Comparison of ENCODE assay signal across 17 cellular contexts in the genomic region with DNA sequence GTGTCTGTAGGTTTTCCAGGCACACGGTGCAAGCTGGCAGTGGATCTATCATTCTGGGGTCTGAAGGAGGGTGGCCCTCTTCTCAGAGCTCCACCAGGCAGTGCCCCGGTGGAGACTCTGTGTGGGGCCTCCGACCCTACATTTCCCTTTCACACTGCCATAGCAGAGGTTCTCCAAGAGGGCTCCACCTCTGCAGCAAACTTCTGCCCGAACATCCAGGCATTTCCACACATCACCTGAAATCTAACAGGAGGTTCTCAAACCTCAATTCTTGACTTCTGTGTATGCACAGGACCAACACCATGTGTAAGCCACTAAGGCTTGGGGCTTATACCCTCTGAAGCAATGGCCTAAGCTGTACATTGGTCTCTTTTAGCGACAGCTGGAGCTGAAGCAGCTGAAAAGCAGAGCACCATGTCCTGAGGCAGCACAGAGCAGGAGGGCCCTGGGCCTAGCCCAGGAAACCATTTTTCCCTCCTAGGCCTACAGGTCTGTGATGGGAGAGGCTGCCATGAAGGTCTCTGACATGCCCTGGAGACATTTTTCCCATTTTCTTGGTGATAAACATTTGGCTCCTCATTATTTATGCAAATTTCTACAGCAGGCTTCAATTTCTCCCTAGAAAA.
DNase-seq lines count a peak whose midpoint lies in the region; ATAC-seq and TF ChIP-seq lines count a peak whose summit lies in the region.
"Had no signal": no experiment of that assay in that cellular context is flagged by ENCODE, and none has a peak within 500 bp of the region (broad histone marks: within the 10 kb centered on the region; RNA-seq: fewer than 3 reads in every experiment).

No MANE protein-coding gene starts in this region.

- no peak overlapping the region for H3K27ac ChIP-seq in BLaER1
- H3K27ac ChIP-seq: C4-2B, HL-60, SK-N-MC had no signal

- no peak overlapping the region for H3K9ac ChIP-seq in BLaER1

- no peak for TF ChIP-seq CTCF in omental fat pad (IDR thresholded peaks at IDR 0.05)

- no peaks in the 10 kb centered on the region for H3K27me3 ChIP-seq in BLaER1

- DNase-seq in NCI-H748 (lab: John Stamatoyannopoulos, UW; ENCODE audit: unreplicated experiment) = peak; percentile 30
- DNase-seq in NCI-H748 treated with DMSO at 0.1 percent for 48 hours (lab: John Stamatoyannopoulos, UW) = no peak
- peak; percentile 3 for DNase-seq in Jurkat, Clone E6-1 (ENCODE audit: low read depth, low spot score)
- peak; percentile 35 for DNase-seq in left lobe of liver (ENCODE audit: low spot score)
- no peak for DNase-seq in omental fat pad (ENCODE audit: low spot score)
- DNase-seq in HK-2 (ENCODE audit: unreplicated experiment) = no peak
- DNase-seq: COR-L47, DMS79, H7, NCI-H187 treated with DMSO at 0.1 percent for 48 hours, NCI-H510A had no signal

- peaks cover 60% of the 10 kb centered on the region for H3K9me3 ChIP-seq in BLaER1

- ATAC-seq in left lobe of liver (no peak), omental fat pad (ENCODE audit: low FRiP score) (no peak), HG02970 (IDR thresholded peaks at IDR 0.05; ENCODE audit: low FRiP score, unreplicated experiment) (no peak)
- ATAC-seq: Panc1 had no signal

- H3K4me1 ChIP-seq in BLaER1 = no peaks in the 10 kb centered on the region

- no peaks in the 10 kb centered on the region for H4K20me1 ChIP-seq in BLaER1

- no peak overlapping the region for H3K4me2 ChIP-seq in BLaER1

- no peaks in the 10 kb centered on the region; the same call in 1 of the 2 replicates for H3K36me3 ChIP-seq in BLaER1

- 0 out of 2 replicates have a peak overlapping the region, but pooled peaks have one; percentile 22 for H3K4me3 ChIP-seq in BLaER1
- no peak overlapping the region for H3K4me3 ChIP-seq in Jurkat, Clone E6-1 (ENCODE audit: low read length)
- H3K4me3 ChIP-seq: SK-N-MC had no signal

Comparison
In these comparisons a context has a peak if more than half of its experiments do, and no peak if none do; other contexts are left out.
1. DNase-seq: peak in NCI-H748 (single experiment), Jurkat, Clone E6-1 (single experiment) and left lobe of liver (single experiment); none in NCI-H748 treated with DMSO at 0.1 percent for 48 hours (single experiment), omental fat pad (single experiment) and HK-2 (single experiment).